Comparison of ENCODE assay signal across 11 cellular contexts in the genomic region with DNA sequence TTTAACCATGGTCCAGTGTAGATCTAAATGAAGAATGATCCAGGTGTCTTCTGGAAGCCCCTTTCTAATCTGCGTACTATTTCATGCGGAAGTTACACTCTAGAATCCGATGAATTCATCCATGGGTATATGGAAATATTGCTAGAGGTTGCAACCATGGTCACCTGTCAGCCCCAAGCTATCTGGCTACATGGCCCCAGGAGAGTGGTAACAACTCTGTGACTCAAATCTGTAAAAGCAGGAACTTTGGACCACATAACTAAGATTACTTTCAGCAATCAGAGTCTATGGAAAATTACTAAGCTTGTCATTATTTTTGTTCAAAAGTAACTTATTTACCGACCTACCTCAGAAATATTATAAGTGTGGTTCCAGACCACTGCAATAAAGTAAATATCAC.
"Had no signal": no experiment of that assay in that cellular context is flagged by ENCODE, and none has a peak within 500 bp of the region (broad histone marks: within the 10 kb centered on the region; RNA-seq: fewer than 3 reads in every experiment).

No MANE protein-coding gene starts in this region.

- H3K36me3 ChIP-seq: HAP-1 had no signal

- H3K27ac Mint-ChIP-seq: GM23338, H9, HFFc6 had no signal

- H3K4me3 ChIP-seq: GM23248, GM23338, HAP-1 had no signal

- H2AFZ ChIP-seq: GM23248, GM23338 had no signal

- H3K9ac ChIP-seq: GM23248 had no signal

- H3K9me3 ChIP-seq: HAP-1 had no signal

- ATAC-seq: GM23338, HCT116 had no signal

- FAIRE-seq: H1, H54 had no signal

- H3K4me2 ChIP-seq: GM23338 had no signal

- H3K4me1 ChIP-seq: HAP-1 had no signal

- DNase-seq: GM23248, GOT3, H7, H9, HCEC 1CT, HFFc6 had no signal

- H3K27ac ChIP-seq: GM23248 had no signal

- H3K4me3 Mint-ChIP-seq: GM23338, H9, HFFc6 had no signal
